ENCODE assay signal across 8 cellular contexts in the genomic region with DNA sequence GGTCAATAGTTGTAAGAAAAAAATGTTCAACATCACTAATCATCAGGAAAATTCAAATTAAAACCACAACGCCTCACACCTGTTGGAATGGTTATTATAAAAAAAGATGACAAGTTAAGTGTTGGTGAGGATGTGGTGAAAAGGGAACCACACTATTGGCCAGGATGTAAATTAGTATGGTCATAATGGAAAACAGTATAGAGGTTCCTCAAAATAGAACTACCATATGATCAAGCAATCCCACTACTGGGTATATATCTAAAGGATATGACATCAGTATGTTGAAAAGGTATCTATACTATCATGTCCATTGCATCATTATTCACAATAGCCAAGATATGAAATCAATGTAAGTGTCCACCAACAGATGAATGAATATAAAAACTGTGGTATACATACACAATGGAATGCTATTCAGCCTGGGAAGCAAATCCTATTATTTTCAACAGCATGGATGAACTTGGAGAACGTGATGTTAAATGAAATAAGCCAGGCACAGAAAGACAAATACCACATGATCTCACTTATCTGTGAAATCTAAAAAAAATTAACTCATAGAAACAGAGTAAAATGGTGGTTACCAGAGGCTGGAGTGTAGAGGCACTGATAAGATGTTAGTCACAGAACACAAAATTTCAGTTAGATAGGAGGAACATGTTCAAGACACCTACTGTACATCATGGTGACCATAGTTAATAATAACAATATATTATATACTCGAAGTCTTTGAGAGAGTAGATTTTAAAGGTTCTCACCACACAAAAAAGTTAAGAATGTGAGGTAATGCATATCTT. TPM values are rescaled to one million over a fixed set of nuclear protein-coding genes. Genes with fewer than 3 reads are reported as not detected.
DNase-seq lines count a peak whose midpoint lies in the region; ATAC-seq, FAIRE-seq and TF ChIP-seq lines count a peak whose summit lies in the region.
"Had no signal": no experiment of that assay in that cellular context is flagged by ENCODE, and none has a peak within 500 bp of the region (broad histone marks: within the 10 kb centered on the region; RNA-seq: fewer than 3 reads in every experiment).

No MANE protein-coding gene starts in this region.

- H3K27ac ChIP-seq in effector memory CD4-positive, alpha-beta T cell (ENCODE audit: insufficient read depth, low read length, poor library complexity, severe bottlenecking), result no peak overlapping the region

- H3K36me3 ChIP-seq in effector memory CD4-positive, alpha-beta T cell (ENCODE audit: control insufficient read depth, insufficient read depth, low read length), result no peaks in the 10 kb centered on the region

- no peaks in the 10 kb centered on the region for H3K4me1 ChIP-seq in effector memory CD4-positive, alpha-beta T cell (ENCODE audit: control insufficient read depth, insufficient read depth, low read length, poor library complexity, severe bottlenecking)

- no peak for TF ChIP-seq POLR2A in H54 (IDR thresholded peaks at IDR 0.05; ENCODE audit: low read depth, low read length)

- H3K4me3 ChIP-seq in effector memory CD4-positive, alpha-beta T cell (ENCODE audit: insufficient read depth, low read depth, low read length, poor library complexity, severe bottlenecking), result no peak overlapping the region

- H3K27ac Mint-ChIP-seq in naive B cell, result no peak overlapping the region

- no peak overlapping the region for H3K4me3 Mint-ChIP-seq in naive B cell

- H3K4me1 Mint-ChIP-seq in naive B cell, result peaks cover 6 to 14% (median 10%) of the 10 kb centered on the region in 3 donors

- no peaks in the 10 kb centered on the region for H3K9me3 ChIP-seq in effector memory CD4-positive, alpha-beta T cell (ENCODE audit: control insufficient read depth, low read length)

- H3K36me3 Mint-ChIP-seq in naive B cell, result no peaks in the 10 kb centered on the region

- FAIRE-seq in H54 (lab: Jason Lieb, UNC), result peak; percentile 38
- FAIRE-seq: small intestine had no signal

- H3K27me3 ChIP-seq in effector memory CD4-positive, alpha-beta T cell (replicated peaks; ENCODE audit: control insufficient read depth, insufficient read depth, low read length, poor library complexity, severe bottlenecking), result no peaks in the 10 kb centered on the region

- H3K27me3 Mint-ChIP-seq in naive B cell, result peaks cover 6 to 24% (median 10%) of the 10 kb centered on the region in 3 donors

- DNase-seq in H54 (ENCODE audit: insufficient read length, low spot score) (no peak), naive B cell (peak; percentile 15), NCI-H345 treated with DMSO at 0.1 percent for 48 hours (lab: John Stamatoyannopoulos, UW; ENCODE audit: unreplicated experiment) (no peak), NCI-H1694 treated with DMSO at 0.1 percent for 48 hours (lab: John Stamatoyannopoulos, UW) (no peak)
- no peak for DNase-seq in effector memory CD4-positive, alpha-beta T cell
- DNase-seq: small intestine had no signal

- H3K9me3 Mint-ChIP-seq in naive B cell, result peaks cover 0 to 4% (median 0%) of the 10 kb centered on the region in 7 donors

- ATAC-seq in GM19023 (IDR thresholded peaks at IDR 0.05; ENCODE audit: unreplicated experiment) (peak; percentile 75), HG03439 (IDR thresholded peaks at IDR 0.05; ENCODE audit: unreplicated experiment) (peak; percentile 55), naive B cell (ENCODE audit: low read depth in 2 of 2) (peak; percentile 64 to 67)

RNA-seq across cellular contexts. Expression of a gene that starts 56.6 kb away (rescaled TPM):
- 1 to 10 TPM in 1 of 6 donors, under 1 TPM in 5; 0.10 to 1.4 (median 0.30) TPM for polyA plus RNA-seq in naive B cell (ENCODE audit: low read depth in 6 of 6)
